In genomic region chr9:134407123-134407779, GRCh38 we compare ENCODE assay signal across 1 cellular context.
TF ChIP-seq lines count a peak whose summit lies in the region.

No MANE protein-coding gene starts in this region.

TF ChIP-seq in SK-N-SH, 30 proteins besides CTCF, POLR2A, EP300 and RAD21 (continued from another document):
- TF ChIP-seq IRF3 (IDR thresholded peaks at IDR 0.05; ENCODE audit: low read depth, low read length) (no peak), GATA2 (CRISPR knock-in tag; IDR thresholded peaks at IDR 0.05) (no peak), ELF1 (IDR thresholded peaks at IDR 0.05) (no peak), FOXJ3 (CRISPR knock-in tag; IDR thresholded peaks at IDR 0.05) (0 out of 2 replicates have a peak, but pooled peaks have one; percentile 18), NFIC (IDR thresholded peaks at IDR 0.05; ENCODE audit: borderline replicate concordance) (peak; percentile 23; the same call in 1 of the 2 replicates), TAF1 (IDR thresholded peaks at IDR 0.05; ENCODE audit: borderline replicate concordance, low read depth, low read length) (no peak), MAX (IDR thresholded peaks at IDR 0.05; ENCODE audit: low read depth) (peak; percentile 96), SIN3A (IDR thresholded peaks at IDR 0.05; ENCODE audit: borderline replicate concordance, low read depth, low read length) (peak; percentile 87; the same call in 1 of the 2 replicates), PBX3 (IDR thresholded peaks at IDR 0.05) (no peak; the same call in 1 of the 2 replicates), MEF2A (IDR thresholded peaks at IDR 0.05; ENCODE audit: borderline replicate concordance, low read depth) (no peak), GABPA (IDR thresholded peaks at IDR 0.05; ENCODE audit: low read depth) (no peak), CHD2 (IDR thresholded peaks at IDR 0.05; ENCODE audit: low read length, partially characterized antibody) (peak; percentile 28), RXRA (IDR thresholded peaks at IDR 0.05; ENCODE audit: borderline replicate concordance, low read depth) (no peak), YY1 (IDR thresholded peaks at IDR 0.05; ENCODE audit: low read depth) (no peak)
